ENCODE assay signal across 9 cellular contexts in genomic region chr4:159191989-159192388, GRCh38.
DNase-seq lines count a peak whose midpoint lies in the region; ATAC-seq and TF ChIP-seq lines count a peak whose summit lies in the region.
"Had no signal": no experiment of that assay in that cellular context is flagged by ENCODE, and none has a peak within 500 bp of the region (broad histone marks: within the 10 kb centered on the region; RNA-seq: fewer than 3 reads in every experiment).

No MANE protein-coding gene starts in this region.

- H3K36me3 ChIP-seq in skeletal muscle satellite cell (ENCODE audit: insufficient read depth, low read length) = no peaks in the 10 kb centered on the region

- no peaks in the 10 kb centered on the region for H3K9me3 ChIP-seq in skeletal muscle satellite cell (replicated peaks; ENCODE audit: low read length)

- no peak overlapping the region for H3K4me3 ChIP-seq in epithelial cell of proximal tubule (ENCODE audit: low read depth, low read length)
- H3K4me3 ChIP-seq in skeletal muscle satellite cell (ENCODE audit: low read length) = no peak overlapping the region

- peak; percentile 70 for TF ChIP-seq CTCF in epithelial cell of proximal tubule (conservative IDR thresholded peaks at IDR 0.05; ENCODE audit: low read depth, low read length)

- ATAC-seq in Right ventricle myocardium inferior = no peak

- DNase-seq in NCI-H526 (lab: John Stamatoyannopoulos, UW) (peak; percentile 12 to 27), NCI-H526 treated with DMSO at 0.1 percent for 48 hours (lab: John Stamatoyannopoulos, UW) (no peak), NCI-H226 (peak; percentile 61), epithelial cell of proximal tubule (ENCODE audit: low read depth) (peak; percentile 33), NCI-H1092 treated with DMSO at 0.1 percent for 48 hours (lab: John Stamatoyannopoulos, UW) (no peak), Right ventricle myocardium inferior (ENCODE audit: missing footprints) (no peak), mucosa of gallbladder (ENCODE audit: low spot score) (no peak)
- DNase-seq: CD4-positive, alpha-beta memory T cell had no signal

- H3K9ac ChIP-seq in skeletal muscle satellite cell (ENCODE audit: low read depth, low read length) = no peak overlapping the region

- H3K4me1 ChIP-seq in skeletal muscle satellite cell (ENCODE audit: control insufficient read depth, insufficient read depth, low read length) = peaks cover 20% of the 10 kb centered on the region

- intact Hi-C loops in Right ventricle myocardium inferior (cut with DNase I) = no loop called here

- no peaks in the 10 kb centered on the region for H3K27me3 ChIP-seq in skeletal muscle satellite cell (ENCODE audit: control insufficient read depth, insufficient read depth, low read length)

- H3K4me2 ChIP-seq in skeletal muscle satellite cell (ENCODE audit: low read length) = peak overlapping the region; percentile 14

Comparison
In these comparisons a context has a peak if more than half of its experiments do, and no peak if none do; other contexts are left out.
1. DNase-seq: peak in NCI-H526 (2 of 2), NCI-H226 (single experiment) and epithelial cell of proximal tubule (single experiment); none in NCI-H526 treated with DMSO at 0.1 percent for 48 hours (single experiment), NCI-H1092 treated with DMSO at 0.1 percent for 48 hours (single experiment), Right ventricle myocardium inferior (single experiment) and mucosa of gallbladder (single experiment).